23 cellular contexts compared by ENCODE assay signal in the genomic region with DNA sequence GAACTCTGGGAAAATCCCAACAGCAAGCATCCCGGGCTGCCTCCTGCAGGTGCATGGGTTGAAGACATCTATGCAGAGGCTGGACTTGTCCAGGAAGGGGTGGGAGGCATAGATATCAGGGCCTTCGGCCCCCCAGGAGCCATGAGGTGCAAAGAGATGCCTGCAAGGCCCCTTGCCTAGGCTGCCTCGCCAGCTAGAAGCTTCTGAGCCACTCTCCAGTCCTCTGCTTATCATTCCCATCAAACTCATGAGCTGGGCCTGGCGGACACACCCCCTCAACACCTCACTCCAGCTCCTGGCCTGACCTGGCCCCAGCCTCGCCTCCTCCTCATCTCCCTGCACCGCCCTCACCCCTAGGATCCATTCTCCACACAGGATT.
DNase-seq lines count a peak whose midpoint lies in the region; ATAC-seq and TF ChIP-seq lines count a peak whose summit lies in the region.
"Had no signal": no experiment of that assay in that cellular context is flagged by ENCODE, and none has a peak within 500 bp of the region (broad histone marks: within the 10 kb centered on the region; RNA-seq: fewer than 3 reads in every experiment).

No MANE protein-coding gene starts in this region.

- no peaks in the 10 kb centered on the region for H3K9me3 ChIP-seq in RWPE2 (ENCODE audit: severe bottlenecking)
- H3K9me3 ChIP-seq: BLaER1 treated with 17β-estradiol and CSF1 and Interleukin-3, amounts not matched to agents 10 nM and 100 nM; Caco-2; HAP-1 had no signal

- peaks cover 5% of the 10 kb centered on the region for H3K27me3 Mint-ChIP-seq in stimulated activated naive CD8-positive, alpha-beta T cell treated with anti-CD3 and anti-CD28 coated beads, Interleukin-15, amount 100 ng/mL, for 72 hours
- H3K27me3 Mint-ChIP-seq: CD4-positive, alpha-beta memory T cell had no signal

- H3K27me3 ChIP-seq in RWPE2 (ENCODE audit: insufficient read depth, poor library complexity, severe bottlenecking) = no peaks in the 10 kb centered on the region
- H3K27me3 ChIP-seq: BLaER1 treated with 17β-estradiol and CSF1 and Interleukin-3, amounts not matched to agents 10 nM and 100 nM had no signal

- H3K4me1 ChIP-seq in RWPE2 (ENCODE audit: insufficient read depth, poor library complexity, severe bottlenecking) = peaks cover 5% of the 10 kb centered on the region
- H3K4me1 ChIP-seq: HAP-1 had no signal

- no peak for TF ChIP-seq CTCF in RWPE2 (IDR thresholded peaks at IDR 0.05; ENCODE audit: poor library complexity, severe bottlenecking)

- no peak overlapping the region for H3K4me3 ChIP-seq in RWPE2 (ENCODE audit: severe bottlenecking)
- H3K4me3 ChIP-seq: BLaER1 treated with 17β-estradiol and CSF1 and Interleukin-3, amounts not matched to agents 10 nM and 100 nM; GM12878; GM23338; HAP-1 had no signal

- no peaks in the 10 kb centered on the region for H3K9me3 Mint-ChIP-seq in stimulated activated naive CD8-positive, alpha-beta T cell treated with anti-CD3 and anti-CD28 coated beads, Interleukin-15, amount 100 ng/mL, for 72 hours
- H3K9me3 Mint-ChIP-seq: CD4-positive, alpha-beta memory T cell; GM23338 had no signal

- ATAC-seq in stimulated activated naive CD8-positive, alpha-beta T cell treated with anti-CD3 and anti-CD28 coated beads, Interleukin-15, amount 100 ng/mL, for 72 hours = peak; percentile 5
- ATAC-seq in stimulated activated naive CD8-positive, alpha-beta T cell treated with anti-CD3 and anti-CD28 coated beads, Interleukin-15, Interleukin-2, amounts not matched to agents 100 U/mL and 50 U/mL, for 24 hours = no peak
- ATAC-seq in RWPE2 (ENCODE audit: low read depth) (peak; percentile 29), sciatic nerve (peak; percentile 16), HG02678 (IDR thresholded peaks at IDR 0.05; ENCODE audit: unreplicated experiment) (no peak), GM18505 (IDR thresholded peaks at IDR 0.05; ENCODE audit: unreplicated experiment) (no peak)
- ATAC-seq: GM12878, GM23338, SK-N-SH treated with all-trans-retinoic acid at 6 μM for 48 hours had no signal

- H3K27ac Mint-ChIP-seq in stimulated activated naive CD8-positive, alpha-beta T cell treated with anti-CD3 and anti-CD28 coated beads, Interleukin-15, amount 100 ng/mL, for 72 hours = no peak overlapping the region
- H3K27ac Mint-ChIP-seq: GM23338 had no signal

- H3K4me3 Mint-ChIP-seq in stimulated activated naive CD8-positive, alpha-beta T cell treated with anti-CD3 and anti-CD28 coated beads, Interleukin-15, amount 100 ng/mL, for 72 hours = no peak overlapping the region
- H3K4me3 Mint-ChIP-seq: CD4-positive, alpha-beta memory T cell; GM23338 had no signal

- no peak for DNase-seq in stimulated activated naive CD8-positive, alpha-beta T cell treated with anti-CD3 and anti-CD28 coated beads, Interleukin-15, amount 100 ng/mL, for 72 hours
- DNase-seq in stimulated activated naive CD8-positive, alpha-beta T cell treated with anti-CD3 and anti-CD28 coated beads, Interleukin-15, Interleukin-2, amounts not matched to agents 100 U/mL and 50 U/mL, for 24 hours = no peak
- no peak for DNase-seq in RWPE2 (ENCODE audit: low spot score)
- no peak for DNase-seq in sciatic nerve (ENCODE audit: low spot score)
- no peak for DNase-seq in OCI-M2 (lab: John Stamatoyannopoulos, UW; ENCODE audit: unreplicated experiment)
- DNase-seq: Caco-2; CD4-positive, alpha-beta memory T cell; DMS 273 treated with DMSO at 0.1 percent for 48 hours; DND-41; Kasumi-1; NCI-H1417; NCI-H1694 treated with DMSO at 0.1 percent for 48 hours; NCI-H446 treated with DMSO at 0.1 percent for 48 hours; NCI-H526 treated with DMSO at 0.1 percent for 48 hours; OCI-M1; RPMI8226 had no signal

- intact Hi-C loops in sciatic nerve (cut with DNase I) = no loop called here

- H3K27ac ChIP-seq in RWPE2 (ENCODE audit: poor library complexity, severe bottlenecking) = no peak overlapping the region

- H3K36me3 ChIP-seq in RWPE2 (ENCODE audit: low read depth) = no peaks in the 10 kb centered on the region
- H3K36me3 ChIP-seq: BLaER1 treated with 17β-estradiol and CSF1 and Interleukin-3, amounts not matched to agents 10 nM and 100 nM; HAP-1 had no signal

- H3K4me1 Mint-ChIP-seq in stimulated activated naive CD8-positive, alpha-beta T cell treated with anti-CD3 and anti-CD28 coated beads, Interleukin-15, amount 100 ng/mL, for 72 hours = peaks cover 16% of the 10 kb centered on the region

- TF ChIP-seq POLR2A in GM18505 (IDR thresholded peaks at IDR 0.05; ENCODE audit: borderline replicate concordance, extremely low read depth, insufficient read depth, insufficient read length) = no peak

Comparison
In these comparisons a context has a peak if more than half of its experiments do, and no peak if none do; other contexts are left out.
1. ATAC-seq: peak in stimulated activated naive CD8-positive, alpha-beta T cell treated with anti-CD3 and anti-CD28 coated beads, Interleukin-15, amount 100 ng/mL, for 72 hours (single experiment), RWPE2 (single experiment) and sciatic nerve (single experiment); none in stimulated activated naive CD8-positive, alpha-beta T cell treated with anti-CD3 and anti-CD28 coated beads, Interleukin-15, Interleukin-2, amounts not matched to agents 100 U/mL and 50 U/mL, for 24 hours (single experiment), HG02678 (single experiment) and GM18505 (single experiment).